ENCODE assay signal across 20 cellular contexts in genomic region chr6:113512581-113512980, GRCh38.
A peak's percentile ranks its signal among the peaks of the same experiment; 100 is the strongest.
DNase-seq lines count a peak whose midpoint lies in the region; ATAC-seq, FAIRE-seq and TF ChIP-seq lines count a peak whose summit lies in the region.
"Had no signal": no experiment of that assay in that cellular context is flagged by ENCODE, and none has a peak within 500 bp of the region (broad histone marks: within the 10 kb centered on the region; RNA-seq: fewer than 3 reads in every experiment).

No MANE protein-coding gene starts in this region.

- 0 out of 2 replicates have a peak overlapping the region, but pooled peaks have one; percentile 9 for H2AFZ ChIP-seq in H1 (ENCODE audit: low read length)
- H2AFZ ChIP-seq: GM23248 had no signal

- H3K36me3 ChIP-seq in H1 (ENCODE audit: control insufficient read depth in 2 of 4, insufficient read depth in 4 of 4, low read length in 3 of 4) = no peaks in the 10 kb centered on the region
- H3K36me3 ChIP-seq: BLaER1 treated with 17β-estradiol and CSF1 and Interleukin-3, amounts not matched to agents 10 nM and 100 nM had no signal

- no peak overlapping the region for H3K4ac ChIP-seq in H1 (replicated peaks; ENCODE audit: insufficient read length, low read depth, low read length)

- no peak overlapping the region for H2BK12ac ChIP-seq in H1 (ENCODE audit: low read depth, low read length)

- no peak overlapping the region for H2BK15ac ChIP-seq in H1 (ENCODE audit: low read length)

- no peak overlapping the region for H3K4me3 Mint-ChIP-seq in nephron
- H3K4me3 Mint-ChIP-seq: B cell; CD8-positive, alpha-beta T cell; HFFc6 had no signal

- H3K4me1 ChIP-seq in H1 (replicated peaks in 1 of 4; ENCODE audit: control insufficient read depth in 3 of 4, insufficient read depth in 4 of 4, low read length in 3 of 4) = no peaks in the 10 kb centered on the region

- H3K27me3 ChIP-seq in H1 (replicated peaks in 1 of 4; ENCODE audit: control insufficient read depth in 3 of 4, extremely low read depth in 1 of 4, insufficient read depth in 3 of 4, low read length in 3 of 4) = no peaks in the 10 kb centered on the region
- H3K27me3 ChIP-seq: BLaER1 treated with 17β-estradiol and CSF1 and Interleukin-3, amounts not matched to agents 10 nM and 100 nM had no signal

- no peak for ATAC-seq in HG02763 (IDR thresholded peaks at IDR 0.05; ENCODE audit: unreplicated experiment)
- ATAC-seq in HG03521 (IDR thresholded peaks at IDR 0.05; ENCODE audit: unreplicated experiment) = no peak
- ATAC-seq: CD8-positive, alpha-beta T cell; HCT116 had no signal

- H2BK120ac ChIP-seq in H1 (replicated peaks; ENCODE audit: low read depth, low read length) = no peak overlapping the region

- H3K27ac ChIP-seq in H1 (ENCODE audit: low read depth, low read length) = no peak overlapping the region
- H3K27ac ChIP-seq: BLaER1 treated with 17β-estradiol and CSF1 and Interleukin-3, amounts not matched to agents 10 nM and 100 nM; GM23248; KMS-11 had no signal

- no peaks in the 10 kb centered on the region for H3K27me3 Mint-ChIP-seq in nephron (ENCODE audit: low read depth)
- H3K27me3 Mint-ChIP-seq: B cell had no signal

- no peak overlapping the region for H2AK5ac ChIP-seq in H1 (ENCODE audit: low read depth, low read length)

- H3K4me3 ChIP-seq in H1 (ENCODE audit: extremely low read depth in 1 of 4, insufficient read depth in 2 of 4, low read depth in 3 of 4, low read length in 4 of 4) = no peak overlapping the region
- H3K4me3 ChIP-seq: BLaER1 treated with 17β-estradiol and CSF1 and Interleukin-3, amounts not matched to agents 10 nM and 100 nM; GM23248 had no signal

- H3K4me2 ChIP-seq in H1 (ENCODE audit: insufficient read depth in 1 of 2, low read depth in 2 of 2, low read length in 2 of 2) = no peak overlapping the region
- H3K4me2 ChIP-seq: BLaER1 treated with 17β-estradiol and CSF1 and Interleukin-3, amounts not matched to agents 10 nM and 100 nM; KMS-11 had no signal

- H3K18ac ChIP-seq in H1 (ENCODE audit: extremely low read depth, low read length) = no peak overlapping the region

- 96% methylated on average over 2 of the region's 2 CpGs; no CpG with 5 or more reads in 1 of the 2 experiments for WGBS in H1 (ENCODE audit: extremely low coverage in 1 of 2, insufficient coverage in 1 of 2, insufficient read length in 1 of 2, insufficient replicate concordance in 2 of 2, low coverage in 1 of 2, low lambda C conversion rate in 2 of 2, missing lambda C conversion rate in 1 of 2), 2 experiments

- H3K9ac ChIP-seq in H1 (replicated peaks in 1 of 4; ENCODE audit: extremely low read depth in 1 of 4, low read depth in 3 of 4, low read length in 3 of 4) = no peak overlapping the region
- H3K9ac ChIP-seq: BLaER1 treated with 17β-estradiol and CSF1 and Interleukin-3, amounts not matched to agents 10 nM and 100 nM; GM23248; KMS-11 had no signal

- no peak for TF ChIP-seq RAD21 in H1 (IDR thresholded peaks at IDR 0.05 in 1 of 2, conservative IDR thresholded peaks at IDR 0.05 in 1 of 2; ENCODE audit: low read depth in 2 of 2, low read length in 2 of 2)

- H4K8ac ChIP-seq in H1 (ENCODE audit: extremely low read depth, insufficient read depth, low read length) = no peak overlapping the region

- no peaks in the 10 kb centered on the region for H3K9me3 ChIP-seq in H1 (ENCODE audit: insufficient read depth in 2 of 2, low read depth in 1 of 2, low read length in 1 of 2)
- H3K9me3 ChIP-seq: BLaER1 treated with 17β-estradiol and CSF1 and Interleukin-3, amounts not matched to agents 10 nM and 100 nM had no signal

- CTCF ChIA-PET in H1 (lab: Charles Lee; ENCODE audit: partially characterized antibody) = no interaction called here

- H3K79me2 ChIP-seq in H1 (ENCODE audit: control insufficient read depth in 1 of 2, insufficient read depth in 2 of 2, low read length in 2 of 2) = no peaks in the 10 kb centered on the region

- H2BK20ac ChIP-seq in H1 (ENCODE audit: low read length) = no peak overlapping the region

- no peak overlapping the region for H3K23ac ChIP-seq in H1 (ENCODE audit: insufficient read length)

- no peaks in the 10 kb centered on the region for H3K9me3 Mint-ChIP-seq in nephron
- H3K9me3 Mint-ChIP-seq: CD8-positive, alpha-beta T cell; HFFc6 had no signal

- H2BK5ac ChIP-seq in H1 (ENCODE audit: low read depth, low read length) = no peak overlapping the region

- no peak overlapping the region for H3K14ac ChIP-seq in H1 (ENCODE audit: insufficient read length)

- no peaks in the 10 kb centered on the region for H3K36me3 Mint-ChIP-seq in nephron (ENCODE audit: low read depth)
- H3K36me3 Mint-ChIP-seq: CD8-positive, alpha-beta T cell had no signal

- H3K4me1 Mint-ChIP-seq in nephron = peaks cover 10% of the 10 kb centered on the region

- TF ChIP-seq POLR2A in H1 (IDR thresholded peaks at IDR 0.05; ENCODE audit: control extremely low read depth in 1 of 2, low read depth in 2 of 2, low read length in 2 of 2) = no peak

- H3K23me2 ChIP-seq in H1 (ENCODE audit: low read depth, low read length) = no peaks in the 10 kb centered on the region

- H4K5ac ChIP-seq in H1 (ENCODE audit: insufficient read length, low read depth, low read length) = no peak overlapping the region

- TF ChIP-seq CTCF in H1 (IDR thresholded peaks at IDR 0.05; ENCODE audit: control extremely low read depth in 1 of 3, insufficient read depth in 1 of 3, low read depth in 1 of 3, low read length in 3 of 3) (no peak), nephron (IDR thresholded peaks at IDR 0.05; ENCODE audit: unreplicated experiment in 3 of 3) (no peak)

- H3K56ac ChIP-seq in H1 (replicated peaks; ENCODE audit: insufficient read length, low read depth, low read length) = no peak overlapping the region

- TF ChIP-seq EP300 in H1 (IDR thresholded peaks at IDR 0.05; ENCODE audit: borderline replicate concordance in 1 of 2, low read depth in 2 of 2, low read length in 2 of 2) = no peak

- FAIRE-seq in H1 (lab: Jason Lieb, UNC) = no peak
- FAIRE-seq: H54 had no signal

- H3K79me1 ChIP-seq in H1 (ENCODE audit: low read depth, low read length) = no peaks in the 10 kb centered on the region

- no peak overlapping the region for H4K91ac ChIP-seq in H1 (replicated peaks; ENCODE audit: insufficient read length, low read length)

- POLR2A ChIA-PET in H1 (lab: Charles Lee; ENCODE audit: partially characterized antibody) = no interaction called here

- DNase-seq in NCI-H69 (lab: John Stamatoyannopoulos, UW) (peak; percentile 17), H1 (ENCODE audit: low read depth in 1 of 2, low spot score in 2 of 2) (no peak), DMS 273 (lab: John Stamatoyannopoulos, UW; ENCODE audit: unreplicated experiment) (no peak), GDM1 (lab: John Stamatoyannopoulos, UW) (no peak)
- DNase-seq: Calu3; CD8-positive, alpha-beta T cell; DMS 273 treated with DMSO at 0.1 percent for 48 hours; DMS53; DND-41; GF-D8; GM23248; HFFc6 had no signal

- peak overlapping the region; percentile 3 to 55 (median 15) for H3K27ac Mint-ChIP-seq in nephron
- H3K27ac Mint-ChIP-seq: B cell; CD8-positive, alpha-beta T cell; HFFc6 had no signal

- H4K20me1 ChIP-seq in H1 (replicated peaks in 1 of 2; ENCODE audit: control insufficient read depth in 1 of 2, insufficient read depth in 2 of 2, low read length in 2 of 2) = no peaks in the 10 kb centered on the region
- H4K20me1 ChIP-seq: BLaER1 treated with 17β-estradiol and CSF1 and Interleukin-3, amounts not matched to agents 10 nM and 100 nM had no signal

TF ChIP-seq in H1, 55 proteins besides CTCF, POLR2A, EP300 and RAD21:
- no peak for TF ChIP-seq BRCA1 (IDR thresholded peaks at IDR 0.05; ENCODE audit: low read depth, low read length)
- TF ChIP-seq TBP (IDR thresholded peaks at IDR 0.05; ENCODE audit: low read depth, low read length) = no peak
- no peak for TF ChIP-seq FOSL1 (IDR thresholded peaks at IDR 0.05; ENCODE audit: insufficient read depth, low read depth, low read length)
- TF ChIP-seq TEAD4 (IDR thresholded peaks at IDR 0.05; ENCODE audit: low read depth, low read length) = no peak
- TF ChIP-seq ZNF274 (IDR thresholded peaks at IDR 0.05; ENCODE audit: borderline replicate concordance, extremely low read depth, low read length) = no peak
- TF ChIP-seq EZH2 (IDR thresholded peaks at IDR 0.05; ENCODE audit: low read depth, low read length, severe bottlenecking) = no peak
- no peak for TF ChIP-seq SUZ12 (IDR thresholded peaks at IDR 0.05; ENCODE audit: low read length)
- TF ChIP-seq ASH2L (IDR thresholded peaks at IDR 0.05; ENCODE audit: low read length) = no peak
- no peak for TF ChIP-seq RXRA (IDR thresholded peaks at IDR 0.05; ENCODE audit: insufficient read depth, low read depth, low read length)
- TF ChIP-seq SP2 (IDR thresholded peaks at IDR 0.05; ENCODE audit: low read length) = no peak
- TF ChIP-seq POLR2AphosphoS5 (IDR thresholded peaks at IDR 0.05; ENCODE audit: low read depth, low read length) = no peak
- TF ChIP-seq YY1 (IDR thresholded peaks at IDR 0.05; ENCODE audit: low read depth, low read length) = no peak
